Comparison of ENCODE assay signal across 1 cellular context in the genomic region with DNA sequence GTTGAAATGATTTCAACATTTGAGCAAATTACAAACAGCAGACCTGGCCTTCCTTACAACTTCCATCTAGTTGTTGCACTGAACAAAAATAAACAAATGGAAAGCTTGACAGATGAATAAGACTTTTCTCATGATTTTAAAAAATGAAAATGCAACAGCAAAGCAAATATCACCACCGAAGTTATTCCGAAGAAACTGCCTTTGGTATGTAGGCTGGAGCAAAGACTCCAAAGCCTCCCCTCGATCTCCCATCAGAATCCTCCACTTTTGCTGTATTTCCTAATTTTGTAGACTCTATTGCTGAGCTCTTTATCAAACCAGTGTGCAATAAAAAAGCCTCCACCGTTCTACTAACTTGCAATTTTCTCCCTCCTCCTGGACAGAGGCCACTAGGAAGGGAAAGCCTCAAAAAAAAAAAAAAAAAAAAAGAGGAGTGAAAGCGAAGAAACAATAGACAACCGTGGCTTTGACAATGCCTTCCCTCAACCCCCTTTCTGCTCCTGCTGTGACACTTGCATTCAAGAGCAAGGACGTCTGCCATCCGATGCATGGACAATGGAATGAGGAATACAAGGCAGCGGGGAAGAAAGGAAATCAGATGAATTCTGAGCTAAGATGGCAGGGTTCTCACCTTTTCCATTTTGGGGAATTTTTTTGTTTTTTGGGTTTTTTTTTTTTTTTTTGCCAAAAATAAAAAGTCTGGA.
TF ChIP-seq lines count a peak whose summit lies in the region.

No MANE protein-coding gene starts in this region.

TF ChIP-seq in H1, 55 proteins besides CTCF, POLR2A, EP300 and RAD21 (continued from another document):
- TF ChIP-seq, protein P1, sequence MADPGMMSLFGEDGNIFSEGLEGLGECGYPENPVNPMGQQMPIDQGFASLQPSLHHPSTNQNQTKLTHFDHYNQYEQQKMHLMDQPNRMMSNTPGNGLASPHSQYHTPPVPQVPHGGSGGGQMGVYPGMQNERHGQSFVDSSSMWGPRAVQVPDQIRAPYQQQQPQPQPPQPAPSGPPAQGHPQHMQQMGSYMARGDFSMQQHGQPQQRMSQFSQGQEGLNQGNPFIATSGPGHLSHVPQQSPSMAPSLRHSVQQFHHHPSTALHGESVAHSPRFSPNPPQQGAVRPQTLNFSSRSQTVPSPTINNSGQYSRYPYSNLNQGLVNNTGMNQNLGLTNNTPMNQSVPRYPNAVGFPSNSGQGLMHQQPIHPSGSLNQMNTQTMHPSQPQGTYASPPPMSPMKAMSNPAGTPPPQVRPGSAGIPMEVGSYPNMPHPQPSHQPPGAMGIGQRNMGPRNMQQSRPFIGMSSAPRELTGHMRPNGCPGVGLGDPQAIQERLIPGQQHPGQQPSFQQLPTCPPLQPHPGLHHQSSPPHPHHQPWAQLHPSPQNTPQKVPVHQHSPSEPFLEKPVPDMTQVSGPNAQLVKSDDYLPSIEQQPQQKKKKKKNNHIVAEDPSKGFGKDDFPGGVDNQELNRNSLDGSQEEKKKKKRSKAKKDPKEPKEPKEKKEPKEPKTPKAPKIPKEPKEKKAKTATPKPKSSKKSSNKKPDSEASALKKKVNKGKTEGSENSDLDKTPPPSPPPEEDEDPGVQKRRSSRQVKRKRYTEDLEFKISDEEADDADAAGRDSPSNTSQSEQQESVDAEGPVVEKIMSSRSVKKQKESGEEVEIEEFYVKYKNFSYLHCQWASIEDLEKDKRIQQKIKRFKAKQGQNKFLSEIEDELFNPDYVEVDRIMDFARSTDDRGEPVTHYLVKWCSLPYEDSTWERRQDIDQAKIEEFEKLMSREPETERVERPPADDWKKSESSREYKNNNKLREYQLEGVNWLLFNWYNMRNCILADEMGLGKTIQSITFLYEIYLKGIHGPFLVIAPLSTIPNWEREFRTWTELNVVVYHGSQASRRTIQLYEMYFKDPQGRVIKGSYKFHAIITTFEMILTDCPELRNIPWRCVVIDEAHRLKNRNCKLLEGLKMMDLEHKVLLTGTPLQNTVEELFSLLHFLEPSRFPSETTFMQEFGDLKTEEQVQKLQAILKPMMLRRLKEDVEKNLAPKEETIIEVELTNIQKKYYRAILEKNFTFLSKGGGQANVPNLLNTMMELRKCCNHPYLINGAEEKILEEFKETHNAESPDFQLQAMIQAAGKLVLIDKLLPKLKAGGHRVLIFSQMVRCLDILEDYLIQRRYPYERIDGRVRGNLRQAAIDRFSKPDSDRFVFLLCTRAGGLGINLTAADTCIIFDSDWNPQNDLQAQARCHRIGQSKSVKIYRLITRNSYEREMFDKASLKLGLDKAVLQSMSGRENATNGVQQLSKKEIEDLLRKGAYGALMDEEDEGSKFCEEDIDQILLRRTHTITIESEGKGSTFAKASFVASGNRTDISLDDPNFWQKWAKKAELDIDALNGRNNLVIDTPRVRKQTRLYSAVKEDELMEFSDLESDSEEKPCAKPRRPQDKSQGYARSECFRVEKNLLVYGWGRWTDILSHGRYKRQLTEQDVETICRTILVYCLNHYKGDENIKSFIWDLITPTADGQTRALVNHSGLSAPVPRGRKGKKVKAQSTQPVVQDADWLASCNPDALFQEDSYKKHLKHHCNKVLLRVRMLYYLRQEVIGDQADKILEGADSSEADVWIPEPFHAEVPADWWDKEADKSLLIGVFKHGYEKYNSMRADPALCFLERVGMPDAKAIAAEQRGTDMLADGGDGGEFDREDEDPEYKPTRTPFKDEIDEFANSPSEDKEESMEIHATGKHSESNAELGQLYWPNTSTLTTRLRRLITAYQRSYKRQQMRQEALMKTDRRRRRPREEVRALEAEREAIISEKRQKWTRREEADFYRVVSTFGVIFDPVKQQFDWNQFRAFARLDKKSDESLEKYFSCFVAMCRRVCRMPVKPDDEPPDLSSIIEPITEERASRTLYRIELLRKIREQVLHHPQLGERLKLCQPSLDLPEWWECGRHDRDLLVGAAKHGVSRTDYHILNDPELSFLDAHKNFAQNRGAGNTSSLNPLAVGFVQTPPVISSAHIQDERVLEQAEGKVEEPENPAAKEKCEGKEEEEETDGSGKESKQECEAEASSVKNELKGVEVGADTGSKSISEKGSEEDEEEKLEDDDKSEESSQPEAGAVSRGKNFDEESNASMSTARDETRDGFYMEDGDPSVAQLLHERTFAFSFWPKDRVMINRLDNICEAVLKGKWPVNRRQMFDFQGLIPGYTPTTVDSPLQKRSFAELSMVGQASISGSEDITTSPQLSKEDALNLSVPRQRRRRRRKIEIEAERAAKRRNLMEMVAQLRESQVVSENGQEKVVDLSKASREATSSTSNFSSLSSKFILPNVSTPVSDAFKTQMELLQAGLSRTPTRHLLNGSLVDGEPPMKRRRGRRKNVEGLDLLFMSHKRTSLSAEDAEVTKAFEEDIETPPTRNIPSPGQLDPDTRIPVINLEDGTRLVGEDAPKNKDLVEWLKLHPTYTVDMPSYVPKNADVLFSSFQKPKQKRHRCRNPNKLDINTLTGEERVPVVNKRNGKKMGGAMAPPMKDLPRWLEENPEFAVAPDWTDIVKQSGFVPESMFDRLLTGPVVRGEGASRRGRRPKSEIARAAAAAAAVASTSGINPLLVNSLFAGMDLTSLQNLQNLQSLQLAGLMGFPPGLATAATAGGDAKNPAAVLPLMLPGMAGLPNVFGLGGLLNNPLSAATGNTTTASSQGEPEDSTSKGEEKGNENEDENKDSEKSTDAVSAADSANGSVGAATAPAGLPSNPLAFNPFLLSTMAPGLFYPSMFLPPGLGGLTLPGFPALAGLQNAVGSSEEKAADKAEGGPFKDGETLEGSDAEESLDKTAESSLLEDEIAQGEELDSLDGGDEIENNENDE (IDR thresholded peaks at IDR 0.05; ENCODE audit: insufficient replicate concordance, low read length): peak; percentile 33
- 0 out of 4 replicates have a peak, but pooled peaks of 1 of the 2 experiments have one; percentile 50 for TF ChIP-seq HDAC2 (IDR thresholded peaks at IDR 0.05; ENCODE audit: borderline replicate concordance in 1 of 2, low read depth in 2 of 2, low read length in 2 of 2)
- TF ChIP-seq BRCA1 (IDR thresholded peaks at IDR 0.05; ENCODE audit: low read depth, low read length): no peak
- 0 out of 2 replicates have a peak, but pooled peaks have one; percentile 8 for TF ChIP-seq POU5F1 (IDR thresholded peaks at IDR 0.05; ENCODE audit: low read depth, low read length)
- TF ChIP-seq TEAD4 (IDR thresholded peaks at IDR 0.05; ENCODE audit: low read depth, low read length): peak; percentile 66; the same call in 1 of the 2 replicates
- TF ChIP-seq EGR1 (IDR thresholded peaks at IDR 0.05; ENCODE audit: borderline replicate concordance, low read depth, low read length): 0 out of 2 replicates have a peak, but pooled peaks have one; percentile 24
- TF ChIP-seq YY1 (IDR thresholded peaks at IDR 0.05; ENCODE audit: low read depth, low read length): peak; percentile 81
- TF ChIP-seq ASH2L (IDR thresholded peaks at IDR 0.05; ENCODE audit: low read length): no peak
- TF ChIP-seq CTBP2 (IDR thresholded peaks at IDR 0.05; ENCODE audit: borderline replicate concordance, insufficient read depth, insufficient read length, low read length): peak; percentile 53
- TF ChIP-seq KDM1A (IDR thresholded peaks at IDR 0.05; ENCODE audit: borderline replicate concordance, low read length): no peak
- TF ChIP-seq EZH2 (IDR thresholded peaks at IDR 0.05; ENCODE audit: low read depth, low read length, severe bottlenecking): no peak
- TF ChIP-seq, protein P2, sequence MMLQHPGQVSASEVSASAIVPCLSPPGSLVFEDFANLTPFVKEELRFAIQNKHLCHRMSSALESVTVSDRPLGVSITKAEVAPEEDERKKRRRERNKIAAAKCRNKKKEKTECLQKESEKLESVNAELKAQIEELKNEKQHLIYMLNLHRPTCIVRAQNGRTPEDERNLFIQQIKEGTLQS (IDR thresholded peaks at IDR 0.05; ENCODE audit: insufficient read depth, low read depth, low read length): no peak
- TF ChIP-seq CBX5 (IDR thresholded peaks at IDR 0.05; ENCODE audit: low read depth, low read length): no peak
- TF ChIP-seq USF2 (IDR thresholded peaks at IDR 0.05; ENCODE audit: low read length): no peak
- 0 out of 2 replicates have a peak, but pooled peaks have one; percentile 10 for TF ChIP-seq CHD2 (IDR thresholded peaks at IDR 0.05; ENCODE audit: low read length)
- peak; percentile 67 for TF ChIP-seq NANOG (IDR thresholded peaks at IDR 0.05; ENCODE audit: insufficient read depth, low read depth, low read length, poor library complexity, severe bottlenecking)
- TF ChIP-seq MAX (IDR thresholded peaks at IDR 0.05): peak; percentile 49
- peak; percentile 67; the same call in 1 of the 2 replicates for TF ChIP-seq SP1 (IDR thresholded peaks at IDR 0.05; ENCODE audit: low read depth, low read length)
- TF ChIP-seq CREB1 (IDR thresholded peaks at IDR 0.05): peak; percentile 30; the same call in 1 of the 2 replicates
- TF ChIP-seq GTF2F1 (IDR thresholded peaks at IDR 0.05; ENCODE audit: borderline replicate concordance, low read depth, low read length): no peak
- TF ChIP-seq RBBP5 (IDR thresholded peaks at IDR 0.05; ENCODE audit: borderline replicate concordance, low read depth, low read length): no peak
